In genomic region chr16:2151188-2152091, GRCh38 we compare ENCODE assay signal across 1 cellular context.
A peak's percentile ranks its signal among the peaks of the same experiment; 100 is the strongest.
TF ChIP-seq lines count a peak whose summit lies in the region.

No MANE protein-coding gene starts in this region.

TF ChIP-seq in HEK293, 187 proteins besides CTCF, POLR2A, EP300 and RAD21 (continued from another document):
- TF ChIP-seq BCL11B (tag by site-specific recombination; IDR thresholded peaks at IDR 0.05; ENCODE audit: low read depth) (peak; percentile 88), SCRT1 (tag by site-specific recombination; IDR thresholded peaks at IDR 0.05; ENCODE audit: borderline replicate concordance) (no peak), HOXC10 (CRISPR knock-in tag; IDR thresholded peaks at IDR 0.05) (no peak), ZNF280D (tag by site-specific recombination; IDR thresholded peaks at IDR 0.05) (no peak), FEZF1 (tag by site-specific recombination; IDR thresholded peaks at IDR 0.05) (no peak), BCL11A (tag by site-specific recombination; IDR thresholded peaks at IDR 0.05; ENCODE audit: low read depth) (peak; percentile 79; the same call in 1 of the 2 replicates), MEIS1 (CRISPR knock-in tag; IDR thresholded peaks at IDR 0.05; ENCODE audit: borderline replicate concordance) (no peak), ZNF747 (tag by site-specific recombination; IDR thresholded peaks at IDR 0.05) (no peak), ZNF19 (tag by site-specific recombination; IDR thresholded peaks at IDR 0.05; ENCODE audit: low read depth) (no peak), ZNF473 (tag by site-specific recombination; IDR thresholded peaks at IDR 0.05) (no peak), ZNF155 (tag by site-specific recombination; IDR thresholded peaks at IDR 0.05) (no peak), ZSCAN5A (tag by site-specific recombination; IDR thresholded peaks at IDR 0.05) (no peak), ZNF302 (tag by site-specific recombination; IDR thresholded peaks at IDR 0.05; ENCODE audit: low read depth) (no peak), TCF7L2 (IDR thresholded peaks at IDR 0.05; ENCODE audit: borderline replicate concordance, low read depth, low read length) (no peak), ZNF626 (tag by site-specific recombination; IDR thresholded peaks at IDR 0.05) (no peak), ZNF530 (tag by site-specific recombination; IDR thresholded peaks at IDR 0.05; ENCODE audit: low read depth) (no peak), ZNF623 (tag by site-specific recombination; IDR thresholded peaks at IDR 0.05) (no peak), ZNF266 (tag by site-specific recombination; IDR thresholded peaks at IDR 0.05; ENCODE audit: low read depth) (no peak), OVOL3 (tag by site-specific recombination; IDR thresholded peaks at IDR 0.05) (no peak), ZBTB26 (tag by site-specific recombination; optimal IDR thresholded peaks at IDR 0.05) (no peak), SP3 (tag by site-specific recombination; IDR thresholded peaks at IDR 0.05) (0 out of 2 replicates have a peak, but pooled peaks have one; percentile 0), ATF2 (tag by site-specific recombination; IDR thresholded peaks at IDR 0.05; ENCODE audit: low read depth) (no peak), KLF17 (tag by site-specific recombination; IDR thresholded peaks at IDR 0.05) (no peak), PATZ1 (tag by site-specific recombination; IDR thresholded peaks at IDR 0.05) (no peak), MZF1 (tag by site-specific recombination; IDR thresholded peaks at IDR 0.05; ENCODE audit: borderline replicate concordance) (no peak), ZNF223 (tag by site-specific recombination; IDR thresholded peaks at IDR 0.05) (no peak), ZNF830 (tag by site-specific recombination; IDR thresholded peaks at IDR 0.05; ENCODE audit: low read depth) (no peak), ZNF677 (tag by site-specific recombination; IDR thresholded peaks at IDR 0.05) (no peak), ZXDB (tag by site-specific recombination; IDR thresholded peaks at IDR 0.05) (peak; percentile 35; the same call in 1 of the 2 replicates), ZNF37A (tag by site-specific recombination; IDR thresholded peaks at IDR 0.05) (no peak), PRDM2 (tag by site-specific recombination; IDR thresholded peaks at IDR 0.05; ENCODE audit: borderline replicate concordance) (no peak), OSR2 (tag by site-specific recombination; IDR thresholded peaks at IDR 0.05) (0 out of 2 replicates have a peak, but pooled peaks have one; percentile 6)
TF ChIP-seq in HEK293: peak in this region for 10.
